ENCODE assay signal across 1 cellular context in genomic region chr1:113276507-113276906, GRCh38.
TF ChIP-seq lines count a peak whose summit lies in the region.

No MANE protein-coding gene starts in this region.

TF ChIP-seq in K562, 482 proteins besides CTCF, POLR2A, EP300 and RAD21 (continued from another document):
- TF ChIP-seq VEZF1 (CRISPR knock-in tag; IDR thresholded peaks at IDR 0.05) (peak; percentile 22; the same call in 1 of the 2 replicates), ARID1B (IDR thresholded peaks at IDR 0.05) (peak; percentile 75), SMC3 (conservative IDR thresholded peaks at IDR 0.05; ENCODE audit: insufficient read depth, low read depth, low read length) (no peak), JUND (IDR thresholded peaks at IDR 0.05; ENCODE audit: borderline replicate concordance, low read depth, low read length) (peak; percentile 30; the same call in 1 of the 2 replicates), JUND (tag; IDR thresholded peaks at IDR 0.05; ENCODE audit: borderline replicate concordance, low read depth, low read length) (no peak; the same call in 2 of the 3 replicates), MEF2D (tag; conservative IDR thresholded peaks at IDR 0.05; ENCODE audit: low read depth) (no peak), SOX6 (IDR thresholded peaks at IDR 0.05) (peak; percentile 62; the same call in 1 of the 2 replicates), ZNF444 (CRISPR knock-in tag; IDR thresholded peaks at IDR 0.05) (no peak), CBFA2T2 (conservative IDR thresholded peaks at IDR 0.05) (peak; percentile 46; the same call in 1 of the 2 replicates), NFE2L1 (tag; IDR thresholded peaks at IDR 0.05; ENCODE audit: borderline replicate concordance, low read depth) (no peak)
